In genomic region chr21:44223334-44223733, GRCh38 we compare ENCODE assay signal across 17 cellular contexts. TPM values are rescaled to one million over a fixed set of nuclear protein-coding genes. Genes with fewer than 3 reads are reported as not detected.
"Had no signal": no experiment of that assay in that cellular context is flagged by ENCODE, and none has a peak within 500 bp of the region (broad histone marks: within the 10 kb centered on the region; RNA-seq: fewer than 3 reads in every experiment).

No MANE protein-coding gene starts in this region.

RNA-seq across cellular contexts. Expression of gene ICOSLG, which starts 17.4 kb away (rescaled TPM):
- total RNA-seq: osteoblast had no signal

RNA-seq across cellular contexts. Expression of gene DNMT3L, which starts 38.4 kb away (rescaled TPM):
- total RNA-seq: chondrocyte; colonic mucosa; epithelial cell of proximal tubule; esophagus squamous epithelium; kidney; lung; mesothelial cell of epicardium; mucosa of descending colon; naive thymus-derived CD4-positive, alpha-beta T cell; osteoblast; progenitor cell of endocrine pancreas; right atrium auricular region; spleen; suprapubic skin; transverse colon; ureter; vagina had no signal
- polyA plus RNA-seq: lung; naive thymus-derived CD4-positive, alpha-beta T cell; spleen had no signal
